ENCODE assay signal across 17 cellular contexts in genomic region chr16:88507231-88507743, GRCh38.
"Had no signal": no experiment of that assay in that cellular context is flagged by ENCODE, and none has a peak within 500 bp of the region (broad histone marks: within the 10 kb centered on the region; RNA-seq: fewer than 3 reads in every experiment).

No MANE protein-coding gene starts in this region.

- H3K36me3 Mint-ChIP-seq: activated naive CD8-positive, alpha-beta T cell; naive thymus-derived CD4-positive, alpha-beta T cell had no signal

- DNase-seq: activated CD4-positive, alpha-beta T cell treated with anti-CD3 and anti-CD28 coated beads for 4 hours; activated CD8-positive, alpha-beta T cell treated with anti-CD3 and anti-CD28 coated beads for 36 hours; activated gamma-delta T cell; activated T-cell treated with anti-CD3 and anti-CD28 coated beads, Interleukin-2, amount 50 U/mL, for 4 hours; amniotic stem cell; cerebellar nuclear complex; dermis blood vessel endothelial cell; islet precursor cell; mucosa of descending colon; naive thymus-derived CD4-positive, alpha-beta T cell; thyroid gland had no signal

- H3K9me3 Mint-ChIP-seq: activated CD8-positive, alpha-beta T cell treated with anti-CD3 and anti-CD28 coated beads for 36 hours; activated T-cell treated with anti-CD3 and anti-CD28 coated beads, Interleukin-2, amount 50 U/mL, for 4 hours; naive thymus-derived CD4-positive, alpha-beta T cell; stimulated activated effector memory CD8-positive, alpha-beta T cell treated with anti-CD3 and anti-CD28 coated beads, Interleukin-12 subunit alpha, Interleukin-12 subunit beta, amount 100 ng/mL, for 72 hours had no signal

- H3K27me3 ChIP-seq: pancreas, thyroid gland had no signal

- H3K9me3 ChIP-seq: gastroesophageal sphincter, mucosa of descending colon, pancreas, thyroid gland had no signal

- H3K4me3 ChIP-seq: gastroesophageal sphincter, mucosa of descending colon, pancreas, thyroid gland had no signal

- H3K4me1 ChIP-seq: gastroesophageal sphincter, thyroid gland had no signal

- H3K27ac Mint-ChIP-seq: activated CD8-positive, alpha-beta T cell treated with anti-CD3 and anti-CD28 coated beads for 36 hours; activated naive CD8-positive, alpha-beta T cell; naive thymus-derived CD4-positive, alpha-beta T cell; stimulated activated effector memory CD8-positive, alpha-beta T cell treated with anti-CD3 and anti-CD28 coated beads, Interleukin-12 subunit alpha, Interleukin-12 subunit beta, amount 100 ng/mL, for 72 hours had no signal

- H3K27me3 Mint-ChIP-seq: activated CD8-positive, alpha-beta T cell treated with anti-CD3 and anti-CD28 coated beads for 36 hours; activated naive CD8-positive, alpha-beta T cell; naive thymus-derived CD4-positive, alpha-beta T cell had no signal

- H3K4me3 Mint-ChIP-seq: activated CD8-positive, alpha-beta T cell treated with anti-CD3 and anti-CD28 coated beads for 36 hours; activated naive CD8-positive, alpha-beta T cell; activated T-cell treated with anti-CD3 and anti-CD28 coated beads, Interleukin-2, amount 50 U/mL, for 4 hours; naive thymus-derived CD4-positive, alpha-beta T cell; stimulated activated effector memory CD8-positive, alpha-beta T cell treated with anti-CD3 and anti-CD28 coated beads, Interleukin-12 subunit alpha, Interleukin-12 subunit beta, amount 100 ng/mL, for 72 hours had no signal

- H3K36me3 ChIP-seq: gastroesophageal sphincter, pancreas, thyroid gland had no signal

- FAIRE-seq: pancreas, urothelium cell line had no signal

- H3K27ac ChIP-seq: gastroesophageal sphincter, thyroid gland had no signal

- ATAC-seq: activated CD8-positive, alpha-beta T cell treated with anti-CD3 and anti-CD28 coated beads for 36 hours; activated T-cell treated with anti-CD3 and anti-CD28 coated beads, Interleukin-2, amount 50 U/mL, for 4 hours; gastroesophageal sphincter; left lobe of liver; mucosa of descending colon; naive thymus-derived CD4-positive, alpha-beta T cell; pancreas; stimulated activated effector memory CD8-positive, alpha-beta T cell treated with anti-CD3 and anti-CD28 coated beads, Interleukin-12 subunit alpha, Interleukin-12 subunit beta, amount 100 ng/mL, for 72 hours had no signal

- H3K4me1 Mint-ChIP-seq: stimulated activated effector memory CD8-positive, alpha-beta T cell treated with anti-CD3 and anti-CD28 coated beads, Interleukin-12 subunit alpha, Interleukin-12 subunit beta, amount 100 ng/mL, for 72 hours had no signal
